Comparison of ENCODE assay signal across 29 cellular contexts in the genomic region with DNA sequence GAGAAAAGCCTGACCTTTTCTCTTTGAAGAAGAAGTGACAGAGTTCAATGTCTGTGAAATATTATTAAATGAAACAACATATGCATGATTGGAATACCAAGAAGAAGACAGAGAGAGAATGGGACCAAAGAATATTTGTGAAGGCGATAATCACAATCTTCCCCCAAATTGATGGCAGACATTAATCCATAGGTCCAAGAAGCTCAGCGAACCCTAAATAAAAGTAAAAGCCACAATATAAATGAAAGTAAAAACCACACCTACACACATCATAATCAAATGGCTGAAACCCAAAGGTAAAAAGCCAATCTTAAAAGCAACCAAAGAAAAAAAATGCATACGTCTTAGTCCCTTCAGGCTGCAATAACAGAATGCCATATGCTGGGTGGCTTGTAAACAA.
"Had no signal": no experiment of that assay in that cellular context is flagged by ENCODE, and none has a peak within 500 bp of the region (broad histone marks: within the 10 kb centered on the region; RNA-seq: fewer than 3 reads in every experiment).

No MANE protein-coding gene starts in this region.

- H3K4me1 ChIP-seq: adrenal gland, ascending aorta, body of pancreas, breast epithelium had no signal

- DNase-seq: activated effector memory CD4-positive, alpha-beta T cell treated with anti-CD3 and anti-CD28 coated beads, Interleukin-2, amount 50 U/mL, for 16 hours; activated effector memory CD4-positive, alpha-beta T cell treated with Interleukin-2 at 50 U/mL for 16 hours; activated gamma-delta T cell; activated gamma-delta T cell treated with Interleukin-2 at 50 U/mL for 16 hours; activated naive CD4-positive, alpha-beta T cell; activated naive CD4-positive, alpha-beta T cell treated with anti-CD3 and anti-CD28 coated beads for 36 hours; activated naive CD4-positive, alpha-beta T cell treated with anti-CD3 and anti-CD28 coated beads, Interleukin-2, amount 10 ng/mL, durations not matched to agents 7 days and 5 days; activated naive CD4-positive, alpha-beta T cell treated with anti-CD3 and anti-CD28 coated beads, Interleukin-2, amount 50 U/mL, for 16 hours; activated naive CD4-positive, alpha-beta T cell treated with Interleukin-2 at 50 U/mL for 16 hours; activated naive CD8-positive, alpha-beta T cell treated with anti-CD3 and anti-CD28 coated beads for 36 hours; activated naive CD8-positive, alpha-beta T cell treated with anti-CD3 and anti-CD28 coated beads, Interleukin-2, amount 10 ng/mL, durations not matched to agents 7 days and 5 days; activated naive CD8-positive, alpha-beta T cell treated with anti-CD3 and anti-CD28 coated beads, Interleukin-2, amount 50 U/mL, for 24 hours; activated T-cell treated with anti-CD3 and anti-CD28 coated beads, Interleukin-2, amount 50 U/mL, for 24 hours; activated T-cell treated with anti-CD3 and anti-CD28 coated beads, Interleukin-2, amount 50 U/mL, for 4 hours; activated T-cell treated with anti-CD3 and anti-CD28 coated beads, Interleukin-2, amount 50 U/mL, for 48 hours; activated T-cell treated with anti-CD3 and anti-CD28 coated beads, Interleukin-2, amount 50 U/mL, for 72 hours; adrenal gland; amniotic stem cell; amygdala; anterior cingulate cortex; aorta; body of pancreas; brain microvascular endothelial cell; caudate nucleus; central memory CD4-positive, alpha-beta T cell; cerebellar nuclear complex had no signal

- H3K4me3 ChIP-seq: adrenal gland, ascending aorta, body of pancreas, breast epithelium, cardiac muscle cell had no signal

- H3K36me3 ChIP-seq: adrenal gland, ascending aorta, brain microvascular endothelial cell, breast epithelium, cardiac muscle cell had no signal

- H3K9me3 ChIP-seq: adrenal gland, ascending aorta, body of pancreas, breast epithelium had no signal

- H3K27ac ChIP-seq: adrenal gland, ascending aorta, body of pancreas, brain microvascular endothelial cell, breast epithelium, cardiac muscle cell had no signal
